Comparison of ENCODE assay signal across 8 cellular contexts in genomic region chr7:786472-787255, GRCh38. TPM values are rescaled to one million over a fixed set of nuclear protein-coding genes. Genes with fewer than 3 reads are reported as not detected.
A peak's percentile ranks its signal among the peaks of the same experiment; 100 is the strongest.
DNase-seq lines count a peak whose midpoint lies in the region; ATAC-seq, FAIRE-seq and TF ChIP-seq lines count a peak whose summit lies in the region.

No MANE protein-coding gene starts in this region.

- no peak for TF ChIP-seq POLR2A in Peyer's patch (IDR thresholded peaks at IDR 0.05)

- no peaks in the 10 kb centered on the region for H3K9me3 ChIP-seq in Peyer's patch

- no peak for ATAC-seq in GM19035 (IDR thresholded peaks at IDR 0.05; ENCODE audit: unreplicated experiment)

- H3K27ac ChIP-seq in Peyer's patch, result no peak overlapping the region

- intact Hi-C loops in posterior cingulate gyrus (cut with DNase I), result loop anchor here (1.0 kb wide), 1 partner anchor 87 kb away; no protein-coding TSS in a partner anchor

- peaks cover 0 to 38% (median 0%) of the 10 kb centered on the region in 3 donors for H3K36me3 ChIP-seq in Peyer's patch

- no peaks in the 10 kb centered on the region for H3K27me3 ChIP-seq in Peyer's patch

- H3K4me1 ChIP-seq in Peyer's patch, result no peaks in the 10 kb centered on the region

- H3K4me3 ChIP-seq in Peyer's patch (no peak overlapping the region), foreskin fibroblast (ENCODE audit: low read depth in 1 of 2, low read length in 2 of 2) (no peak overlapping the region)

- peak; percentile 66 to 89 (median 82) for TF ChIP-seq CTCF in Peyer's patch (IDR thresholded peaks at IDR 0.05)
- peak; percentile 97 for TF ChIP-seq CTCF in foreskin fibroblast (IDR thresholded peaks at IDR 0.05; ENCODE audit: low read depth, low read length)

- DNase-seq in AML-193 (lab: John Stamatoyannopoulos, UW) (peak; percentile 20 to 24), H4 (ENCODE audit: low spot score) (peak; percentile 63), Peyer's patch (peak; percentile 40 to 86 (median 84)), foreskin fibroblast (peak; percentile 33 to 79), posterior cingulate gyrus (peak in 9 of 10 donors; percentile 50 to 95 (median 72)), urothelium cell line (ENCODE audit: low spot score) (peak; percentile 75)
- DNase-seq in activated T-helper 1 cell treated with anti-CD3 and anti-CD28 coated beads, Interleukin-2, amount 50 U/mL, for 16 hours (ENCODE audit: low read depth in 1 of 2, low spot score in 1 of 2), result peak; percentile 46 to 59

- no peak for FAIRE-seq in urothelium cell line (lab: Jason Lieb, UNC)

RNA-seq across cellular contexts. Expression of gene SUN1, which starts 45.6 kb away (rescaled TPM):
- 157 and 180 TPM in 2 replicates for total RNA-seq in H4 (2014; rRNA removed; shearing (Covaris generic))
- 100 to 1,000 TPM; 113 to 259 (median 192) TPM for total RNA-seq in Peyer's patch

RNA-seq across cellular contexts. Expression of gene PRKAR1B, which starts 59.6 kb away (rescaled TPM):
- total RNA-seq in H4 (2014; rRNA removed; shearing (Covaris generic)), result 40.5 and 46.7 TPM in 2 replicates
- total RNA-seq in Peyer's patch, result 10 to 100 TPM; 13.0 to 42.9 (median 17.0) TPM

Comparison
In these comparisons a context has a peak if more than half of its experiments do, and no peak if none do; other contexts are left out.
1. DNase-seq: peak in every context shown above with its lines; median percentile 84 in Peyer's patch; 75 in urothelium cell line; 72 in posterior cingulate gyrus; 63 in H4; 56 in foreskin fibroblast; 52 in activated T-helper 1 cell treated with anti-CD3 and anti-CD28 coated beads, Interleukin-2, amount 50 U/mL, for 16 hours; 22 in AML-193.